Comparison of ENCODE assay signal across 35 cellular contexts in the genomic region with DNA sequence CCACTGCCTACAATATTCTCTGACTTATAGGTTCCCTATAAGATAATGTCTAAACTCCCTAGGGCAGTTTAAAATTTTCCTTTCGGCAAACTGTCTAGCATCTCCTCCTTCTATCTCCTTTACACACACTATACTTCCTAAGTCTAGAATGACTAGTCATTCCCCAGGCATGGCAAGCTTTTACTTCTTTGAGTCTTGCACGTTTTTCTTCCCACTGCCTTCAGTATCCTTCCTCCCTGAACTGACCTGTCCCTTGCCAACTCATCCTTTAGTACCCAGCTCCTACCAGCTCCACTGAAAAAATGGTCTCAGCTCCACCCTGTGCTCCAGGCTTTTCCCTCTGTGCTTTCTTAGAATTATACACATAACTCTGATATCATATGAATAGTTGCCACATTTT.
"Had no signal": no experiment of that assay in that cellular context is flagged by ENCODE, and none has a peak within 500 bp of the region (broad histone marks: within the 10 kb centered on the region; RNA-seq: fewer than 3 reads in every experiment).

No MANE protein-coding gene starts in this region.

- H3K4me3 ChIP-seq: adrenal gland, coronary artery, dorsolateral prefrontal cortex, esophagus muscularis mucosa, gastrocnemius medialis, heart left ventricle had no signal

- ATAC-seq: activated CD4-positive, CD25-positive, alpha-beta regulatory T cell treated with anti-CD3 and anti-CD28 coated beads, Interleukin-2, amount 50 U/mL, for 24 hours; activated CD8-positive, alpha-beta T cell treated with anti-CD3 and anti-CD28 coated beads for 36 hours; activated naive CD8-positive, alpha-beta T cell treated with anti-CD3 and anti-CD28 coated beads, Interleukin-2, amount 50 U/mL, for 24 hours; activated T-cell treated with anti-CD3 and anti-CD28 coated beads, Interleukin-2, amount 50 U/mL, for 4 hours; activated T-helper 17 cell treated with anti-CD3 and anti-CD28 coated beads, Interleukin-2, amount 50 U/mL, for 72 hours; foreskin keratinocyte; gastrocnemius medialis; T-helper 17 cell had no signal

- H3K4me1 ChIP-seq: adrenal gland, esophagus muscularis mucosa, foreskin keratinocyte, gastrocnemius medialis, heart left ventricle had no signal

- H3K4me3 Mint-ChIP-seq: activated B cell treated with CpG ODN at 0.5 μM for 24 hours; activated CD8-positive, alpha-beta T cell treated with anti-CD3 and anti-CD28 coated beads for 36 hours; activated naive CD4-positive, alpha-beta T cell treated with anti-CD3 and anti-CD28 coated beads for 36 hours; activated naive CD4-positive, alpha-beta T cell treated with anti-CD3 and anti-CD28 coated beads, Interleukin-2, amount 50 U/mL, for 24 hours; activated naive CD8-positive, alpha-beta T cell treated with anti-CD3 and anti-CD28 coated beads for 36 hours; activated naive CD8-positive, alpha-beta T cell treated with anti-CD3 and anti-CD28 coated beads, Interleukin-2, amount 50 U/mL, for 24 hours; activated T-cell treated with anti-CD3 and anti-CD28 coated beads, Interleukin-2, amount 50 U/mL, for 4 hours; activated T-helper 17 cell treated with anti-CD3 and anti-CD28 coated beads, Interleukin-2, amount 50 U/mL, for 72 hours; brain; central memory CD8-positive, alpha-beta T cell; dendritic cell treated with granulocyte-macrophage colony-stimulating factor and Interleukin-4, amounts not matched to agents 40 ng/mL and 50 ng/mL, for 4 days; endodermal cell; T-helper 17 cell; T-helper 2 cell treated with Interferon-gamma antibody and Interleukin-4, amounts not matched to agents 5 μg/mL and 100 μg/mL, for 36 hours had no signal

- H3K9me3 ChIP-seq: adrenal gland, gastrocnemius medialis had no signal

- H3K36me3 ChIP-seq: adrenal gland, esophagus muscularis mucosa, gastrocnemius medialis, heart left ventricle, WERI-Rb-1 had no signal

- H3K27me3 ChIP-seq: adrenal gland had no signal

- H3K27ac ChIP-seq: adrenal gland, coronary artery, dorsolateral prefrontal cortex, esophagus muscularis mucosa, foreskin keratinocyte, gastrocnemius medialis, heart left ventricle, WERI-Rb-1 had no signal

- DNase-seq: activated B cell treated with CpG ODN at 0.5 μM for 24 hours; activated CD4-positive, alpha-beta T cell treated with anti-CD3 and anti-CD28 coated beads for 48 hours; activated CD4-positive, alpha-beta T cell treated with anti-CD3 and anti-CD28 coated beads, Interleukin-2, amount 50 U/mL, for 1 hour; activated CD4-positive, alpha-beta T cell treated with anti-CD3 and anti-CD28 coated beads, Interleukin-2, amount 50 U/mL, for 48 hours; activated CD8-positive, alpha-beta memory T cell treated with anti-CD3 and anti-CD28 coated beads for 24 hours; activated CD8-positive, alpha-beta T cell treated with anti-CD3 and anti-CD28 coated beads for 36 hours; activated effector memory CD4-positive, alpha-beta T cell treated with anti-CD3 and anti-CD28 coated beads, Interleukin-2, amount 50 U/mL, for 16 hours; activated naive CD4-positive, alpha-beta T cell treated with anti-CD3 and anti-CD28 coated beads for 36 hours; activated naive CD8-positive, alpha-beta T cell treated with anti-CD3 and anti-CD28 coated beads for 36 hours; activated naive CD8-positive, alpha-beta T cell treated with anti-CD3 and anti-CD28 coated beads, Interleukin-2, amount 50 U/mL, for 24 hours; activated T-cell treated with anti-CD3 and anti-CD28 coated beads, Interleukin-2, amount 50 U/mL, for 4 hours; adrenal gland; amygdala; aorta; dorsolateral prefrontal cortex; effector memory CD4-positive, alpha-beta T cell; endodermal cell; erythroblast; gastrocnemius medialis; glutamatergic neuron; heart left ventricle; T-helper 1 cell; T-helper 17 cell; T1000; WERI-Rb-1 had no signal

- H3K4me1 Mint-ChIP-seq: activated B cell treated with CpG ODN at 0.5 μM for 24 hours; activated naive CD4-positive, alpha-beta T cell treated with anti-CD3 and anti-CD28 coated beads, Interleukin-2, amount 50 U/mL, for 24 hours; activated naive CD8-positive, alpha-beta T cell treated with anti-CD3 and anti-CD28 coated beads for 36 hours; activated naive CD8-positive, alpha-beta T cell treated with anti-CD3 and anti-CD28 coated beads, Interleukin-2, amount 50 U/mL, for 24 hours; activated T-helper 17 cell treated with anti-CD3 and anti-CD28 coated beads, Interleukin-2, amount 50 U/mL, for 72 hours; central memory CD8-positive, alpha-beta T cell; endodermal cell; T-helper 17 cell had no signal

- H3K27ac Mint-ChIP-seq: activated B cell treated with CpG ODN at 0.5 μM for 24 hours; activated CD8-positive, alpha-beta T cell treated with anti-CD3 and anti-CD28 coated beads for 36 hours; activated naive CD4-positive, alpha-beta T cell treated with anti-CD3 and anti-CD28 coated beads for 36 hours; activated naive CD4-positive, alpha-beta T cell treated with anti-CD3 and anti-CD28 coated beads, Interleukin-2, amount 50 U/mL, for 24 hours; activated naive CD8-positive, alpha-beta T cell treated with anti-CD3 and anti-CD28 coated beads for 36 hours; activated naive CD8-positive, alpha-beta T cell treated with anti-CD3 and anti-CD28 coated beads, Interleukin-2, amount 50 U/mL, for 24 hours; activated T-helper 17 cell treated with anti-CD3 and anti-CD28 coated beads, Interleukin-2, amount 50 U/mL, for 72 hours; dendritic cell treated with granulocyte-macrophage colony-stimulating factor and Interleukin-4, amounts not matched to agents 40 ng/mL and 50 ng/mL, for 4 days; endodermal cell; T-helper 17 cell; T-helper 2 cell treated with Interferon-gamma antibody and Interleukin-4, amounts not matched to agents 5 μg/mL and 100 μg/mL, for 36 hours had no signal

- H3K27me3 Mint-ChIP-seq: brain; dendritic cell treated with granulocyte-macrophage colony-stimulating factor and Interleukin-4, amounts not matched to agents 40 ng/mL and 50 ng/mL, for 4 days had no signal
